8 cellular contexts compared by ENCODE assay signal in genomic region chr4:141131738-141132688, GRCh38. TPM values are rescaled to one million over a fixed set of nuclear protein-coding genes. Genes with fewer than 3 reads are reported as not detected.
DNase-seq lines count a peak whose midpoint lies in the region; ATAC-seq and TF ChIP-seq lines count a peak whose summit lies in the region.

No MANE protein-coding gene starts in this region.

- POLR2A ChIA-PET in SK-N-SH (lab: Yijun Ruan, JAX): interaction anchor here (1.1 to 4.5 kb wide), 7 partner anchors 104 to 376 kb away, joined by 3 to 41 read pairs (median 9); partner anchors contain the start of gene TBC1D9

- peak overlapping the region; percentile 80 to 97 for H3K4me3 ChIP-seq in SK-N-SH (ENCODE audit: low read depth in 2 of 2, low read length in 1 of 2)
- H3K4me3 ChIP-seq in esophagus squamous epithelium: peak overlapping the region; percentile 60 to 79 (median 73)
- H3K4me3 ChIP-seq in neural progenitor cell: peak overlapping the region; percentile 82

- peaks cover 6 to 22% of the 10 kb centered on the region in 2 experiments; a peak in 3 of 4 replicates for H3K4me1 ChIP-seq in SK-N-SH (ENCODE audit: control insufficient read depth in 1 of 2, insufficient read depth in 2 of 2, low read depth in 1 of 2, low read length in 1 of 2)
- H3K4me1 ChIP-seq in esophagus squamous epithelium: peaks cover 0 to 63% (median 7%) of the 10 kb centered on the region in 3 donors
- no peaks in the 10 kb centered on the region for H3K4me1 ChIP-seq in neural progenitor cell

- H3K27ac ChIP-seq in SK-N-SH (ENCODE audit: low read depth in 2 of 2, low read length in 1 of 2) (peak overlapping the region; percentile 53 to 95; a peak in 3 of 4 replicates), esophagus squamous epithelium (peak overlapping the region; percentile 63 to 89 (median 76)), neural progenitor cell (no peak overlapping the region)

- no peak for TF ChIP-seq CTCF in CD14-positive monocyte (IDR thresholded peaks at IDR 0.05)
- TF ChIP-seq CTCF in SK-N-SH (IDR thresholded peaks at IDR 0.05): no peak
- TF ChIP-seq CTCF in esophagus squamous epithelium (IDR thresholded peaks at IDR 0.05): no peak
- TF ChIP-seq CTCF in neural progenitor cell (IDR thresholded peaks at IDR 0.05): no peak

- DNase-seq in CD14-positive monocyte (ENCODE audit: low spot score): no peak
- no peak for DNase-seq in SK-N-SH
- DNase-seq in esophagus squamous epithelium (lab: John Stamatoyannopoulos, UW): no peak
- peak; percentile 59 for DNase-seq in neural progenitor cell (ENCODE audit: low spot score)
- no peak for DNase-seq in immature natural killer cell
- no peak for DNase-seq in foreskin melanocyte

- intact Hi-C loops in CD14-positive monocyte (cut with micrococcal nuclease) (no loop called here), esophagus squamous epithelium (cut with DNase I) (loop anchor here (10.0 kb wide), 1 partner anchor 267 kb away; no protein-coding TSS in a partner anchor)

- peak overlapping the region; percentile 84 for H3K4me2 ChIP-seq in SK-N-SH
- H3K4me2 ChIP-seq in neural progenitor cell: peak overlapping the region; percentile 94

- H3K9me3 Mint-ChIP-seq in CD14-positive monocyte: peaks cover 0 to 7% (median 3%) of the 10 kb centered on the region in 7 donors
- H3K9me3 Mint-ChIP-seq in neural progenitor cell: no peaks in the 10 kb centered on the region
- H3K9me3 Mint-ChIP-seq in immature natural killer cell: peaks cover 0 to 1% (median 0%) of the 10 kb centered on the region in 6 donors

- H3K9me3 ChIP-seq in SK-N-SH: no peaks in the 10 kb centered on the region
- H3K9me3 ChIP-seq in esophagus squamous epithelium: no peaks in the 10 kb centered on the region
- no peaks in the 10 kb centered on the region for H3K9me3 ChIP-seq in neural progenitor cell (ENCODE audit: low read depth)

- H3K79me2 ChIP-seq in SK-N-SH (ENCODE audit: insufficient read depth): peaks cover 56% of the 10 kb centered on the region
- no peaks in the 10 kb centered on the region for H3K79me2 ChIP-seq in neural progenitor cell (ENCODE audit: low read depth)

- 10% methylated on average over 28 of the region's 71 CpGs for WGBS in SK-N-SH (ENCODE audit: low lambda C conversion rate)
- WGBS in esophagus squamous epithelium, 2 donors: 1 to 6% methylated on average over 21 to 30 of the region's 71 CpGs

- no peak for TF ChIP-seq POLR2A in esophagus squamous epithelium (IDR thresholded peaks at IDR 0.05)

- peaks cover 51 to 83% (median 62%) of the 10 kb centered on the region in 3 donors for H3K27me3 Mint-ChIP-seq in CD14-positive monocyte (ENCODE audit: low read depth in 3 of 3)
- peaks cover 20% of the 10 kb centered on the region for H3K27me3 Mint-ChIP-seq in neural progenitor cell (ENCODE audit: insufficient read depth, low read depth)
- peaks cover 6 to 25% (median 10%) of the 10 kb centered on the region in 3 donors for H3K27me3 Mint-ChIP-seq in immature natural killer cell (ENCODE audit: low read depth in 3 of 3)

- no peak for TF ChIP-seq EP300 in SK-N-SH (IDR thresholded peaks at IDR 0.05; ENCODE audit: borderline replicate concordance in 1 of 2, low read depth in 1 of 2, low read length in 1 of 2)

- no peak for TF ChIP-seq RAD21 in SK-N-SH (IDR thresholded peaks at IDR 0.05; ENCODE audit: low read length)

- H4K20me1 ChIP-seq in SK-N-SH (ENCODE audit: insufficient read depth): peaks cover 26% of the 10 kb centered on the region
- peaks cover 13% of the 10 kb centered on the region for H4K20me1 ChIP-seq in neural progenitor cell (ENCODE audit: low read depth)

- ATAC-seq in GM21529 (IDR thresholded peaks at IDR 0.05; ENCODE audit: unreplicated experiment) (peak; percentile 9), GM19324 (IDR thresholded peaks at IDR 0.05; ENCODE audit: low FRiP score, unreplicated experiment) (no peak)

- H3K36me3 Mint-ChIP-seq in CD14-positive monocyte (peaks cover 0 to 2% of the 10 kb centered on the region in 2 donors), neural progenitor cell (peaks cover 1% of the 10 kb centered on the region), immature natural killer cell (peaks cover 0 to 4% (median 0%) of the 10 kb centered on the region in 3 donors)

- H3K27me3 ChIP-seq in SK-N-SH (ENCODE audit: insufficient read depth) (no peaks in the 10 kb centered on the region), esophagus squamous epithelium (peaks cover 0 to 60% (median 0%) of the 10 kb centered on the region in 4 donors), neural progenitor cell (peaks cover 79% of the 10 kb centered on the region)

- no peaks in the 10 kb centered on the region for H3F3A ChIP-seq in SK-N-SH (replicated peaks; ENCODE audit: insufficient read depth)
- H3F3A ChIP-seq in neural progenitor cell (ENCODE audit: low read depth): no peaks in the 10 kb centered on the region

- peak overlapping the region; percentile 79 for H2AFZ ChIP-seq in SK-N-SH (ENCODE audit: low read depth)
- H2AFZ ChIP-seq in neural progenitor cell (replicated peaks): peak overlapping the region; percentile 98

- H3K4me1 Mint-ChIP-seq in CD14-positive monocyte (peaks cover 18% of the 10 kb centered on the region), neural progenitor cell (peaks cover 24% of the 10 kb centered on the region), immature natural killer cell (peaks cover 8% of the 10 kb centered on the region in 2 donors)

- H3K4me3 Mint-ChIP-seq in CD14-positive monocyte (peak overlapping the region; percentile 82 to 83), neural progenitor cell (peak overlapping the region; percentile 98), immature natural killer cell (peak overlapping the region in 2 of 5 donors; percentile 7 to 25)

- peak overlapping the region in 1 of 7 donors; percentile 53 for H3K27ac Mint-ChIP-seq in CD14-positive monocyte
- H3K27ac Mint-ChIP-seq in neural progenitor cell: no peak overlapping the region
- H3K27ac Mint-ChIP-seq in immature natural killer cell: no peak overlapping the region

- H3K36me3 ChIP-seq in SK-N-SH (replicated peaks in 1 of 2; ENCODE audit: control insufficient read depth in 1 of 2, insufficient read depth in 2 of 2, low read length in 1 of 2): no peaks in the 10 kb centered on the region
- no peaks in the 10 kb centered on the region for H3K36me3 ChIP-seq in esophagus squamous epithelium
- no peaks in the 10 kb centered on the region for H3K36me3 ChIP-seq in neural progenitor cell

- CTCF ChIA-PET in SK-N-SH (lab: Yijun Ruan, JAX): interaction anchor here (0.8 to 9.1 kb wide), 28 partner anchors 10 to 783 kb away, joined by 3 to 217 read pairs (median 5); no protein-coding TSS in a partner anchor

- H3K9me2 ChIP-seq in SK-N-SH: no peaks in the 10 kb centered on the region

- H3K9ac ChIP-seq in SK-N-SH (peak overlapping the region; percentile 83), neural progenitor cell (peak overlapping the region; percentile 92)

TF ChIP-seq in SK-N-SH, 30 proteins besides CTCF, POLR2A, EP300 and RAD21 (continues in another document):
- TF ChIP-seq TEAD4 (IDR thresholded peaks at IDR 0.05; ENCODE audit: borderline replicate concordance, insufficient read depth) (no peak), MAX (IDR thresholded peaks at IDR 0.05; ENCODE audit: low read depth) (no peak), CHD2 (IDR thresholded peaks at IDR 0.05; ENCODE audit: low read length, partially characterized antibody) (peak; percentile 12), POLR2AphosphoS5 (IDR thresholded peaks at IDR 0.05; ENCODE audit: low read depth, low read length) (no peak), NRF1 (IDR thresholded peaks at IDR 0.05; ENCODE audit: low read depth, low read length) (no peak), MXI1 (IDR thresholded peaks at IDR 0.05; ENCODE audit: low read depth, low read length) (peak; percentile 59; the same call in 1 of the 2 replicates), YY1 (IDR thresholded peaks at IDR 0.05; ENCODE audit: low read depth) (peak; percentile 48; the same call in 1 of the 2 replicates), EZH2phosphoT487 (IDR thresholded peaks at IDR 0.05; ENCODE audit: borderline replicate concordance, low read depth) (no peak), FOXM1 (IDR thresholded peaks at IDR 0.05; ENCODE audit: low read depth) (no peak), RCOR1 (IDR thresholded peaks at IDR 0.05; ENCODE audit: low read length) (no peak), FOXJ3 (CRISPR knock-in tag; IDR thresholded peaks at IDR 0.05) (0 out of 2 replicates have a peak, but pooled peaks have one; percentile 24), ZBTB33 (IDR thresholded peaks at IDR 0.05; ENCODE audit: borderline replicate concordance, low read depth) (no peak), TAF1 (IDR thresholded peaks at IDR 0.05; ENCODE audit: borderline replicate concordance, low read depth, low read length) (no peak)

RNA-seq across cellular contexts. Expression of gene RNF150, which starts 1.3 kb away (rescaled TPM):
- under 1 TPM in 1 of 2 donors, not detected in 1; 0.21 TPM for polyA plus RNA-seq in CD14-positive monocyte
- polyA plus RNA-seq in SK-N-SH (2012; rRNA removed): 5.8 and 8.8 TPM in 2 replicates
- polyA plus RNA-seq in SK-N-SH (2012; cell fraction: cytosol; rRNA removed): 7.7 and 8.0 TPM in 2 replicates
- polyA plus RNA-seq in SK-N-SH (2012; cell fraction: nucleus; rRNA removed): 17.7 and 23.3 TPM in 2 replicates
- total RNA-seq in esophagus squamous epithelium: 1 to 10 TPM in 3 of 4 donors, under 1 TPM in 1; 0.23 to 6.7 (median 4.5) TPM
- total RNA-seq in neural progenitor cell (ENCODE audit: low replicate concordance): 1.4 and 2.6 TPM in 2 replicates
- not detected for polyA plus RNA-seq in immature natural killer cell
